9 cellular contexts compared by ENCODE assay signal in genomic region chr11:123590296-123590912, GRCh38.
DNase-seq lines count a peak whose midpoint lies in the region; ATAC-seq and TF ChIP-seq lines count a peak whose summit lies in the region.
"Had no signal": no experiment of that assay in that cellular context is flagged by ENCODE, and none has a peak within 500 bp of the region (broad histone marks: within the 10 kb centered on the region; RNA-seq: fewer than 3 reads in every experiment).

No MANE protein-coding gene starts in this region.

- no peaks in the 10 kb centered on the region for H3K9me3 ChIP-seq in RWPE2 (ENCODE audit: severe bottlenecking)

- no peaks in the 10 kb centered on the region for H3K27me3 ChIP-seq in RWPE2 (ENCODE audit: insufficient read depth, poor library complexity, severe bottlenecking)

- no peaks in the 10 kb centered on the region for H3K36me3 ChIP-seq in RWPE2 (ENCODE audit: low read depth)

- H3K4me1 ChIP-seq in RWPE2 (ENCODE audit: insufficient read depth, poor library complexity, severe bottlenecking), result no peaks in the 10 kb centered on the region

- H3K4me3 ChIP-seq in RWPE2 (ENCODE audit: severe bottlenecking) (no peak overlapping the region), fibroblast of the aortic adventitia (ENCODE audit: low read depth, low read length) (no peak overlapping the region)

- peak; percentile 81 for ATAC-seq in RWPE2 (ENCODE audit: low read depth)
- peak; percentile 75 for ATAC-seq in sciatic nerve
- no peak for ATAC-seq in HG02973 (IDR thresholded peaks at IDR 0.05; ENCODE audit: unreplicated experiment)
- ATAC-seq in HG03108 (IDR thresholded peaks at IDR 0.05; ENCODE audit: unreplicated experiment), result no peak

- intact Hi-C loops in sciatic nerve (cut with DNase I), result no loop called here

- DNase-seq in GM03348 (ENCODE audit: low spot score), result peak; percentile 84
- DNase-seq in RWPE2 (ENCODE audit: low spot score), result no peak
- DNase-seq in fibroblast of the aortic adventitia (ENCODE audit: low read depth), result peak; percentile 29
- DNase-seq in sciatic nerve (ENCODE audit: low spot score), result peak; percentile 70
- no peak for DNase-seq in OCI-M1 (lab: John Stamatoyannopoulos, UW)
- DNase-seq in midbrain (lab: John Stamatoyannopoulos, UW), result no peak
- DNase-seq: effector memory CD4-positive, alpha-beta T cell had no signal

- no peak overlapping the region for H3K27ac ChIP-seq in RWPE2 (ENCODE audit: poor library complexity, severe bottlenecking)

- TF ChIP-seq CTCF in RWPE2 (IDR thresholded peaks at IDR 0.05; ENCODE audit: poor library complexity, severe bottlenecking) (no peak), fibroblast of the aortic adventitia (IDR thresholded peaks at IDR 0.05; ENCODE audit: insufficient read depth, low read length) (no peak)

Comparison
In these comparisons a context has a peak if more than half of its experiments do, and no peak if none do; other contexts are left out.
1. DNase-seq: peak in GM03348 (single experiment), fibroblast of the aortic adventitia (single experiment) and sciatic nerve (single experiment); none in RWPE2 (single experiment), OCI-M1 (single experiment) and midbrain (single experiment).
2. ATAC-seq: peak in RWPE2 (single experiment) and sciatic nerve (single experiment); none in HG02973 (single experiment) and HG03108 (single experiment).